Comparison of ENCODE assay signal across 8 cellular contexts in genomic region chr3:98994128-98994762, GRCh38.
DNase-seq lines count a peak whose midpoint lies in the region; ATAC-seq, FAIRE-seq and TF ChIP-seq lines count a peak whose summit lies in the region.

No MANE protein-coding gene starts in this region.

- H3K27me3 ChIP-seq in adipocyte (replicated peaks; ENCODE audit: control insufficient read depth, insufficient read depth, low read length) = no peaks in the 10 kb centered on the region
- no peaks in the 10 kb centered on the region for H3K27me3 ChIP-seq in uterus

- H3K9ac ChIP-seq in adipocyte (ENCODE audit: low read length) = no peak overlapping the region

- peak; percentile 65 to 88; a peak in 5 of 6 replicates for ATAC-seq in A549
- no peak for ATAC-seq in GM21447 (IDR thresholded peaks at IDR 0.05; ENCODE audit: unreplicated experiment)
- no peak for ATAC-seq in HG02840 (IDR thresholded peaks at IDR 0.05; ENCODE audit: low FRiP score, unreplicated experiment)

- FAIRE-seq in A549 (lab: Jason Lieb, UNC) = peak; percentile 94

- DNase-seq in A549 (ENCODE audit: low read depth in 1 of 2, low spot score in 1 of 2) (peak in 1 of 2 experiments; percentile 69), adipocyte (ENCODE audit: low read depth) (peak; percentile 85), iPS-NIHi7 (ENCODE audit: extremely low spot score) (peak; percentile 20), uterus (no peak), NCI-H146 (lab: John Stamatoyannopoulos, UW) (no peak)

- no peak overlapping the region for H3K4me2 ChIP-seq in A549

- H3K27ac ChIP-seq in A549 = peak overlapping the region; percentile 44 to 64; a peak in 4 of 6 replicates
- H3K27ac ChIP-seq in HEK293 (ENCODE audit: extremely low read depth, low read depth, low read length) = no peak overlapping the region
- H3K27ac ChIP-seq in uterus = no peak overlapping the region

- TF ChIP-seq CTCF in A549 (IDR thresholded peaks at IDR 0.05) (peak; percentile 90), HEK293 (tag by site-specific recombination; IDR thresholded peaks at IDR 0.05) (no peak), uterus (IDR thresholded peaks at IDR 0.05) (peak; percentile 58 to 74 (median 70))

- H3K4me3 ChIP-seq in A549 (no peak overlapping the region), HEK293 (ENCODE audit: low read depth, low read length) (no peak overlapping the region), adipocyte (ENCODE audit: low read length) (no peak overlapping the region), uterus (no peak overlapping the region)

- H3K9me3 ChIP-seq in A549 = no peaks in the 10 kb centered on the region
- no peaks in the 10 kb centered on the region for H3K9me3 ChIP-seq in HEK293 (ENCODE audit: control insufficient read depth, insufficient read depth, low read depth, low read length)
- no peaks in the 10 kb centered on the region for H3K9me3 ChIP-seq in adipocyte (ENCODE audit: control insufficient read depth, low read length)
- H3K9me3 ChIP-seq in uterus = no peaks in the 10 kb centered on the region

- CTCF ChIA-PET in A549 (lab: Yijun Ruan, JAX) = interaction anchor here (0.6 to 5.9 kb wide), 57 partner anchors 8 to 429 kb away, joined by 3 to 111 read pairs (median 6); partner anchors contain the start of genes CPOX and DCBLD2
- CTCF ChIA-PET in HEK293 (lab: Yijun Ruan, JAX) = interaction anchor here (0.5 to 6.1 kb wide), 30 partner anchors 9 to 993 kb away, joined by 3 to 138 read pairs (median 4); no protein-coding TSS in a partner anchor

- intact Hi-C loops in uterus (cut with DNase I; ENCODE audit: low total_unique reads) = loop anchor here (10.0 kb wide), 1 partner anchor 179 kb away; no protein-coding TSS in a partner anchor

- peaks cover 6% of the 10 kb centered on the region; the same call in 2 of the 3 replicates for H3K4me1 ChIP-seq in A549
- no peaks in the 10 kb centered on the region for H3K4me1 ChIP-seq in HEK293 (ENCODE audit: control insufficient read depth, insufficient read depth, low read length)
- no peaks in the 10 kb centered on the region for H3K4me1 ChIP-seq in adipocyte (ENCODE audit: control insufficient read depth, insufficient read depth, low read length)
- H3K4me1 ChIP-seq in uterus = no peaks in the 10 kb centered on the region

- peak; percentile 94 to 97 for TF ChIP-seq RAD21 in A549 (conservative IDR thresholded peaks at IDR 0.05 in 1 of 2, IDR thresholded peaks at IDR 0.05 in 1 of 2)

- TF ChIP-seq EP300 in A549 (IDR thresholded peaks at IDR 0.05) = no peak

- no peaks in the 10 kb centered on the region for H3K36me3 ChIP-seq in HEK293 (ENCODE audit: control insufficient read depth in 2 of 2, insufficient read depth in 1 of 2, low read length in 2 of 2)
- H3K36me3 ChIP-seq in adipocyte (ENCODE audit: control insufficient read depth, insufficient read depth, low read length, severe bottlenecking) = no peaks in the 10 kb centered on the region
- H3K36me3 ChIP-seq in uterus = no peaks in the 10 kb centered on the region

- TF ChIP-seq POLR2A in A549 (IDR thresholded peaks at IDR 0.05; ENCODE audit: low read length) = no peak
- no peak for TF ChIP-seq POLR2A in uterus (IDR thresholded peaks at IDR 0.05)

- POLR2A ChIA-PET in A549 (lab: Yijun Ruan, JAX) (interaction anchor here (0.6 to 1.2 kb wide), 5 partner anchors 92 to 397 kb away, joined by 3 to 5 read pairs (median 3); partner anchors contain the start of gene DCBLD2), HEK293 (lab: Yijun Ruan, JAX) (interaction anchor here (1.0 to 1.3 kb wide), 3 partner anchors 18 to 177 kb away, joined by 3 to 4 read pairs (median 3); partner anchors contain the start of gene DCBLD2)

TF ChIP-seq in A549, 52 proteins besides CTCF, POLR2A, EP300 and RAD21:
- peak; percentile 94 for TF ChIP-seq SMC3 (IDR thresholded peaks at IDR 0.05)
- no peak for TF ChIP-seq HOXA7 (CRISPR knock-in tag; IDR thresholded peaks at IDR 0.05)

TF ChIP-seq in HEK293, 187 proteins besides CTCF, POLR2A, EP300 and RAD21 (continues in another document):
- TF ChIP-seq ZNF654 (tag by site-specific recombination; IDR thresholded peaks at IDR 0.05; ENCODE audit: low read depth) (peak; percentile 71), PRDM1 (tag by site-specific recombination; IDR thresholded peaks at IDR 0.05) (no peak), MZF1 (tag by site-specific recombination; IDR thresholded peaks at IDR 0.05; ENCODE audit: borderline replicate concordance) (no peak), ZNF785 (tag by site-specific recombination; IDR thresholded peaks at IDR 0.05) (no peak), PRDM6 (tag by site-specific recombination; IDR thresholded peaks at IDR 0.05) (no peak), REST (tag by site-specific recombination; IDR thresholded peaks at IDR 0.05) (no peak), INSM2 (tag by site-specific recombination; IDR thresholded peaks at IDR 0.05) (no peak), ZNF510 (tag by site-specific recombination; IDR thresholded peaks at IDR 0.05; ENCODE audit: insufficient replicate concordance) (no peak), ZNF529 (tag by site-specific recombination; IDR thresholded peaks at IDR 0.05; ENCODE audit: insufficient replicate concordance) (no peak), ZNF132 (tag by site-specific recombination; IDR thresholded peaks at IDR 0.05; ENCODE audit: borderline replicate concordance) (no peak), IKZF3 (tag by site-specific recombination; IDR thresholded peaks at IDR 0.05) (0 out of 2 replicates have a peak, but pooled peaks have one; percentile 30)
- TF ChIP-seq, protein P1, sequence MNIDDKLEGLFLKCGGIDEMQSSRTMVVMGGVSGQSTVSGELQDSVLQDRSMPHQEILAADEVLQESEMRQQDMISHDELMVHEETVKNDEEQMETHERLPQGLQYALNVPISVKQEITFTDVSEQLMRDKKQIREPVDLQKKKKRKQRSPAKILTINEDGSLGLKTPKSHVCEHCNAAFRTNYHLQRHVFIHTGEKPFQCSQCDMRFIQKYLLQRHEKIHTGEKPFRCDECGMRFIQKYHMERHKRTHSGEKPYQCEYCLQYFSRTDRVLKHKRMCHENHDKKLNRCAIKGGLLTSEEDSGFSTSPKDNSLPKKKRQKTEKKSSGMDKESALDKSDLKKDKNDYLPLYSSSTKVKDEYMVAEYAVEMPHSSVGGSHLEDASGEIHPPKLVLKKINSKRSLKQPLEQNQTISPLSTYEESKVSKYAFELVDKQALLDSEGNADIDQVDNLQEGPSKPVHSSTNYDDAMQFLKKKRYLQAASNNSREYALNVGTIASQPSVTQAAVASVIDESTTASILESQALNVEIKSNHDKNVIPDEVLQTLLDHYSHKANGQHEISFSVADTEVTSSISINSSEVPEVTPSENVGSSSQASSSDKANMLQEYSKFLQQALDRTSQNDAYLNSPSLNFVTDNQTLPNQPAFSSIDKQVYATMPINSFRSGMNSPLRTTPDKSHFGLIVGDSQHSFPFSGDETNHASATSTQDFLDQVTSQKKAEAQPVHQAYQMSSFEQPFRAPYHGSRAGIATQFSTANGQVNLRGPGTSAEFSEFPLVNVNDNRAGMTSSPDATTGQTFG (tag by site-specific recombination; IDR thresholded peaks at IDR 0.05; ENCODE audit: borderline replicate concordance) = no peak

Comparison
In these comparisons a context has a peak if more than half of its experiments do, and no peak if none do; other contexts are left out.
1. ATAC-seq: peak in A549 (2 of 2); none in GM21447 (single experiment) and HG02840 (single experiment).
2. DNase-seq: peak in adipocyte (single experiment) and iPS-NIHi7 (single experiment); none in uterus (0 of 2) and NCI-H146 (single experiment).
3. H3K27ac ChIP-seq: peak in A549 (2 of 2); none in HEK293 (single experiment) and uterus (0 of 2).
4. Of the 5 proteins assayed by ChIP-seq in both HEK293 and A549: peak only in HEK293: none; only in A549: CTCF; in both: none; in neither: 4.